Comparison of ENCODE assay signal across 1 cellular context in the genomic region with DNA sequence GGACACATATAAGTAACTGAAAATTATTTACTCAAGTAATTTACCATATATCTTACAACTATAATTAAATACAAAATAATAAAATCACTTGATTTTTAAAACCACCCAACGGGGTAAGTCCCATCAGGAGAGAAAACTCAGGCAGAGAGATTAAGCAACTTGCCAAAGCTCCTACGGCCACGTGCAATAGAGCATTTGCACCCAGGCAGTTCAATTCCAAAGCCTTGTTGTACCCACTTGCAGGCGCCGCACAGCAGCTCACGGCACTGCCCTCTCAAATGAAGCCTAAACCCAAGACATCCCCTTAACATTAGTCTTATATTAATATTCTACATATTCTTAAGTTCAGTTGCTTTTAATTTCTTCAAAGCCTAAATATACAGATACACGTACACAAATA.
TF ChIP-seq lines count a peak whose summit lies in the region.

No MANE protein-coding gene starts in this region.

TF ChIP-seq in GM23338, 12 proteins besides CTCF, POLR2A, EP300 and RAD21 (continued from another document):
- TF ChIP-seq, protein P1, sequence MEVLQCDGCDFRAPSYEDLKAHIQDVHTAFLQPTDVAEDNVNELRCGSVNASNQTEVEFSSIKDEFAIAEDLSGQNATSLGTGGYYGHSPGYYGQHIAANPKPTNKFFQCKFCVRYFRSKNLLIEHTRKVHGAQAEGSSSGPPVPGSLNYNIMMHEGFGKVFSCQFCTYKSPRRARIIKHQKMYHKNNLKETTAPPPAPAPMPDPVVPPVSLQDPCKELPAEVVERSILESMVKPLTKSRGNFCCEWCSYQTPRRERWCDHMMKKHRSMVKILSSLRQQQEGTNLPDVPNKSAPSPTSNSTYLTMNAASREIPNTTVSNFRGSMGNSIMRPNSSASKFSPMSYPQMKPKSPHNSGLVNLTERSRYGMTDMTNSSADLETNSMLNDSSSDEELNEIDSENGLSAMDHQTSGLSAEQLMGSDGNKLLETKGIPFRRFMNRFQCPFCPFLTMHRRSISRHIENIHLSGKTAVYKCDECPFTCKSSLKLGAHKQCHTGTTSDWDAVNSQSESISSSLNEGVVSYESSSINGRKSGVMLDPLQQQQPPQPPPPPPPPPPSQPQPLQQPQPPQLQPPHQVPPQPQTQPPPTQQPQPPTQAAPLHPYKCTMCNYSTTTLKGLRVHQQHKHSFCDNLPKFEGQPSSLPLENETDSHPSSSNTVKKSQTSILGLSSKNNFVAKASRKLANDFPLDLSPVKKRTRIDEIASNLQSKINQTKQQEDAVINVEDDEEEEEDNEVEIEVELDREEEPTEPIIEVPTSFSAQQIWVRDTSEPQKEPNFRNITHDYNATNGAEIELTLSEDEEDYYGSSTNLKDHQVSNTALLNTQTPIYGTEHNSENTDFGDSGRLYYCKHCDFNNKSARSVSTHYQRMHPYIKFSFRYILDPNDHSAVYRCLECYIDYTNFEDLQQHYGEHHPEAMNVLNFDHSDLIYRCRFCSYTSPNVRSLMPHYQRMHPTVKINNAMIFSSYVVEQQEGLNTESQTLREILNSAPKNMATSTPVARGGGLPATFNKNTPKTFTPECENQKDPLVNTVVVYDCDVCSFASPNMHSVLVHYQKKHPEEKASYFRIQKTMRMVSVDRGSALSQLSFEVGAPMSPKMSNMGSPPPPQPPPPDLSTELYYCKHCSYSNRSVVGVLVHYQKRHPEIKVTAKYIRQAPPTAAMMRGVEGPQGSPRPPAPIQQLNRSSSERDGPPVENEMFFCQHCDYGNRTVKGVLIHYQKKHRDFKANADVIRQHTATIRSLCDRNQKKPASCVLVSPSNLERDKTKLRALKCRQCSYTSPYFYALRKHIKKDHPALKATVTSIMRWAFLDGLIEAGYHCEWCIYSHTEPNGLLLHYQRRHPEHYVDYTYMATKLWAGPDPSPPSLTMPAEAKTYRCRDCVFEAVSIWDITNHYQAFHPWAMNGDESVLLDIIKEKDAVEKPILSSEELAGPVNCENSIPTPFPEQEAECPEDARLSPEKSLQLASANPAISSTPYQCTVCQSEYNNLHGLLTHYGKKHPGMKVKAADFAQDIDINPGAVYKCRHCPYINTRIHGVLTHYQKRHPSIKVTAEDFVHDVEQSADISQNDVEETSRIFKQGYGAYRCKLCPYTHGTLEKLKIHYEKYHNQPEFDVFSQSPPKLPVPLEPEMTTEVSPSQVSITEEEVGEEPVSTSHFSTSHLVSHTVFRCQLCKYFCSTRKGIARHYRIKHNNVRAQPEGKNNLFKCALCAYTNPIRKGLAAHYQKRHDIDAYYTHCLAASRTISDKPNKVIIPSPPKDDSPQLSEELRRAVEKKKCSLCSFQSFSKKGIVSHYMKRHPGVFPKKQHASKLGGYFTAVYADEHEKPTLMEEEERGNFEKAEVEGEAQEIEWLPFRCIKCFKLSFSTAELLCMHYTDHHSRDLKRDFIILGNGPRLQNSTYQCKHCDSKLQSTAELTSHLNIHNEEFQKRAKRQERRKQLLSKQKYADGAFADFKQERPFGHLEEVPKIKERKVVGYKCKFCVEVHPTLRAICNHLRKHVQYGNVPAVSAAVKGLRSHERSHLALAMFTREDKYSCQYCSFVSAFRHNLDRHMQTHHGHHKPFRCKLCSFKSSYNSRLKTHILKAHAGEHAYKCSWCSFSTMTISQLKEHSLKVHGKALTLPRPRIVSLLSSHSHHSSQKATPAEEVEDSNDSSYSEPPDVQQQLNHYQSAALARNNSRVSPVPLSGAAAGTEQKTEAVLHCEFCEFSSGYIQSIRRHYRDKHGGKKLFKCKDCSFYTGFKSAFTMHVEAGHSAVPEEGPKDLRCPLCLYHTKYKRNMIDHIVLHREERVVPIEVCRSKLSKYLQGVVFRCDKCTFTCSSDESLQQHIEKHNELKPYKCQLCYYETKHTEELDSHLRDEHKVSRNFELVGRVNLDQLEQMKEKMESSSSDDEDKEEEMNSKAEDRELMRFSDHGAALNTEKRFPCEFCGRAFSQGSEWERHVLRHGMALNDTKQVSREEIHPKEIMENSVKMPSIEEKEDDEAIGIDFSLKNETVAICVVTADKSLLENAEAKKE (CRISPR knock-in tag; IDR thresholded peaks at IDR 0.05): no peak
- TF ChIP-seq JUNB (IDR thresholded peaks at IDR 0.05; ENCODE audit: unreplicated experiment): no peak
